ENCODE assay signal across 8 cellular contexts in genomic region chr2:148770047-148770446, GRCh38.
"Had no signal": no experiment of that assay in that cellular context is flagged by ENCODE, and none has a peak within 500 bp of the region (broad histone marks: within the 10 kb centered on the region; RNA-seq: fewer than 3 reads in every experiment).

No MANE protein-coding gene starts in this region.

- H2AFZ ChIP-seq: GM23338 had no signal

- H3K4me3 Mint-ChIP-seq: GM23338, HFFc6 had no signal

- ATAC-seq: GM23338, HCT116 had no signal

- H3K4me1 Mint-ChIP-seq: GM23338 had no signal

- H3K9me3 Mint-ChIP-seq: GM23338, HFFc6 had no signal

- H3K4me2 ChIP-seq: GM23338, KMS-11 had no signal

- H3K27ac ChIP-seq: HL-60, KMS-11 had no signal

- H3K9me3 ChIP-seq: HAP-1 had no signal

- DNase-seq: HFFc6, IMR-90, KBM-7 had no signal

- H3K9ac ChIP-seq: KMS-11 had no signal

- H3K27ac Mint-ChIP-seq: GM23338, HFFc6 had no signal

- H3K4me1 ChIP-seq: HAP-1 had no signal
